27 cellular contexts compared by ENCODE assay signal in the genomic region with DNA sequence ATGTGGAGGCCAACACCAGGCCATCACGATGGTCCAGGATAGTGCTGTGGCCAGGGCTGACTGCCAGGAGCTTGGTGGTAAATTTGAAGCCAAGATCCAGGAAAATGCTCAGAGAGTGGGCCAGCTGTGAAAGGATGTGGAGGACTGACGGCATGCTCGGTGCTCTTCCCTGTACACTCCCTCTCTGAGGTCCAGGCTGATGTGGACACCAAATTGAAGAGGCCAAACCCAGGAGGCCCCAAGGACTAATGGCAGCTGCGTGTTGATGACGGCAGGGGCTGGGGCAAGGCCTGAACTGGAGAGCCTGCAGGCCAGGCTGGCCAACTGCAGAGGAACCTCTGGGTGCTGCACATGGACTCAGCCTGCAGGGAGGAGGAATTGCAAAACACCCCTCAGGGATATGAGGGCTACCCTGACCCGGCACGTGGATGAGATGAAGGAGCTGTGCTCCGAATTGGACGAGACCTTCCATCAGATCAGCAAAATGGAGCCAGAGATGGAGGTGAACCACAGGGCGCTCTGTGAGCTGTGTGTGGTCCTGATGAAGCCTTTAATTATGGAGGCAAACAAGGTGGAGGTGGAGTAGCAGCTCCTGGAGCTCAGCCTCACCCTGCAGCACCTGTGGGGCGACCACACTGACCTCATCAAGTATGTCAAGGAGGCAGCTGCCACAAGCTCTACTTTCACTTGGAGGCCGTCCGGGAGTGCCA. TPM values are rescaled to one million over a fixed set of nuclear protein-coding genes. Genes with fewer than 3 reads are reported as not detected.
DNase-seq lines count a peak whose midpoint lies in the region; ATAC-seq and TF ChIP-seq lines count a peak whose summit lies in the region.
"Had no signal": no experiment of that assay in that cellular context is flagged by ENCODE, and none has a peak within 500 bp of the region (broad histone marks: within the 10 kb centered on the region; RNA-seq: fewer than 3 reads in every experiment).

No MANE protein-coding gene starts in this region.

- no peak overlapping the region for H3K4me3 Mint-ChIP-seq in activated naive CD8-positive, alpha-beta T cell treated with anti-CD3 and anti-CD28 coated beads for 36 hours
- H3K4me3 Mint-ChIP-seq: activated naive CD8-positive, alpha-beta T cell; activated T-helper 17 cell treated with anti-CD3 and anti-CD28 coated beads, Interleukin-2, amount 50 U/mL, for 72 hours; nephron progenitor cell; stimulated activated memory B cell treated with anti-CD40 and anti-IgM and Interleukin-4, amounts not matched to agents 10 μg/mL and 1 μg/mL and 100 μg/mL, for 72 hours had no signal

- H3K27me3 ChIP-seq in H7 (ENCODE audit: control insufficient read depth, insufficient read depth, low read length), result no peaks in the 10 kb centered on the region; the same call in 1 of the 2 replicates
- peaks cover 4% of the 10 kb centered on the region for H3K27me3 ChIP-seq in foreskin keratinocyte
- H3K27me3 ChIP-seq: testis had no signal

- TF ChIP-seq CTCF in foreskin keratinocyte (conservative IDR thresholded peaks at IDR 0.05), result no peak

- no peak overlapping the region for H3K4me3 ChIP-seq in H7 (ENCODE audit: insufficient read depth, low read depth, low read length)
- H3K4me3 ChIP-seq: mucosa of descending colon, SK-N-MC, testis had no signal

- peaks cover 9% of the 10 kb centered on the region for H3K9me3 Mint-ChIP-seq in activated naive CD8-positive, alpha-beta T cell treated with anti-CD3 and anti-CD28 coated beads for 36 hours
- H3K9me3 Mint-ChIP-seq: activated T-helper 17 cell treated with anti-CD3 and anti-CD28 coated beads, Interleukin-2, amount 50 U/mL, for 72 hours had no signal

- no peaks in the 10 kb centered on the region for H3K4me1 Mint-ChIP-seq in activated naive CD8-positive, alpha-beta T cell treated with anti-CD3 and anti-CD28 coated beads for 36 hours
- H3K4me1 Mint-ChIP-seq: activated T-helper 17 cell treated with anti-CD3 and anti-CD28 coated beads, Interleukin-2, amount 50 U/mL, for 72 hours; nephron progenitor cell; stimulated activated memory B cell treated with anti-CD40 and anti-IgM and Interleukin-4, amounts not matched to agents 10 μg/mL and 1 μg/mL and 100 μg/mL, for 72 hours had no signal

- H3K36me3 ChIP-seq in H7 (replicated peaks; ENCODE audit: control insufficient read depth, insufficient read depth, low read length), result no peaks in the 10 kb centered on the region

- H3K4me1 ChIP-seq in foreskin keratinocyte, result peaks cover 10% of the 10 kb centered on the region
- H3K4me1 ChIP-seq: testis had no signal

- no peak overlapping the region for H3K27ac ChIP-seq in foreskin keratinocyte
- H3K27ac ChIP-seq: C4-2B, SK-N-MC, testis had no signal

- no peak for ATAC-seq in foreskin keratinocyte
- ATAC-seq: activated T-helper 17 cell treated with anti-CD3 and anti-CD28 coated beads, Interleukin-2, amount 50 U/mL, for 72 hours; mucosa of descending colon; stimulated activated memory B cell treated with anti-CD40 and anti-IgM and Interleukin-4, amounts not matched to agents 10 μg/mL and 1 μg/mL and 100 μg/mL, for 72 hours had no signal

- DNase-seq in H7, result peak; percentile 30
- peak; percentile 46 for DNase-seq in RPMI8226
- DNase-seq in mesenteric fat pad (ENCODE audit: low spot score), result peak; percentile 55
- DNase-seq in foreskin keratinocyte, result no peak
- DNase-seq in NCI-H187 (lab: John Stamatoyannopoulos, UW), result no peak
- no peak for DNase-seq in activated naive CD8-positive, alpha-beta T cell treated with anti-CD3 and anti-CD28 coated beads for 36 hours
- DNase-seq: ACHN; activated CD4-positive, alpha-beta T cell treated with anti-CD3 and anti-CD28 coated beads for 4 hours; effector CD4-positive, alpha-beta T cell; EL; hippocampal formation; mucosa of descending colon; NCI-H1105; NCI-H2081 treated with DMSO at 0.1 percent for 48 hours; NCI-H446 treated with DMSO at 0.1 percent for 48 hours; nephron progenitor cell; NK-92 treated with Interleukin-12 subunit alpha and Interleukin-12 subunit beta, amount 100 ng/mL, for 24 hours; stimulated activated CD4-positive, alpha-beta T cell treated with anti-CD3 and anti-CD28 coated beads, Interleukin-2, amount 100 ng/mL, for 24 hours; T-helper 2 cell; testis had no signal

- no peak overlapping the region for H3K27ac Mint-ChIP-seq in activated naive CD8-positive, alpha-beta T cell treated with anti-CD3 and anti-CD28 coated beads for 36 hours
- H3K27ac Mint-ChIP-seq: activated naive CD8-positive, alpha-beta T cell; activated T-helper 17 cell treated with anti-CD3 and anti-CD28 coated beads, Interleukin-2, amount 50 U/mL, for 72 hours; nephron progenitor cell; stimulated activated memory B cell treated with anti-CD40 and anti-IgM and Interleukin-4, amounts not matched to agents 10 μg/mL and 1 μg/mL and 100 μg/mL, for 72 hours had no signal

- H3K36me3 Mint-ChIP-seq in activated naive CD8-positive, alpha-beta T cell treated with anti-CD3 and anti-CD28 coated beads for 36 hours, result no peaks in the 10 kb centered on the region
- H3K36me3 Mint-ChIP-seq: activated naive CD8-positive, alpha-beta T cell had no signal

- peaks cover 4% of the 10 kb centered on the region for H3K27me3 Mint-ChIP-seq in activated naive CD8-positive, alpha-beta T cell treated with anti-CD3 and anti-CD28 coated beads for 36 hours
- H3K27me3 Mint-ChIP-seq: activated naive CD8-positive, alpha-beta T cell had no signal

RNA-seq across cellular contexts. Expression of a gene that starts 6.9 kb away (rescaled TPM):
- total RNA-seq in H7 (2014; rRNA removed; shearing (Covaris generic)), result not detected in 2 replicates
- total RNA-seq in mesenteric fat pad (0.29 TPM), foreskin keratinocyte (1.1 and 1.5 TPM in 2 replicates)
- polyA plus RNA-seq in foreskin keratinocyte, result 0.97 and 1.1 TPM in 2 replicates
- total RNA-seq in activated naive CD8-positive, alpha-beta T cell treated with anti-CD3 and anti-CD28 coated beads for 36 hours, result not detected
- total RNA-seq: frontal cortex had no signal

RNA-seq across cellular contexts. Expression of a gene that starts 18.1 kb away (rescaled TPM):
- total RNA-seq in H7 (2014; rRNA removed; shearing (Covaris generic)), result not detected in 2 replicates
- total RNA-seq in mesenteric fat pad, result 0.51 TPM
- total RNA-seq in foreskin keratinocyte, result 1.0 and 1.2 TPM in 2 replicates
- 1.1 and 1.8 TPM in 2 replicates for polyA plus RNA-seq in foreskin keratinocyte
- not detected for total RNA-seq in activated naive CD8-positive, alpha-beta T cell treated with anti-CD3 and anti-CD28 coated beads for 36 hours
- total RNA-seq: activated T-helper 17 cell treated with anti-CD3 and anti-CD28 coated beads, Interleukin-2, amount 50 U/mL, for 72 hours; frontal cortex; skeletal muscle tissue; testis had no signal

RNA-seq across cellular contexts. Expression of a gene that starts 37.0 kb away (rescaled TPM):
- not detected in 2 replicates for total RNA-seq in H7 (2014; rRNA removed; shearing (Covaris generic))
- total RNA-seq in mesenteric fat pad (0.96 TPM), foreskin keratinocyte (8.3 and 10.6 TPM in 2 replicates)
- 9.8 and 9.9 TPM in 2 replicates for polyA plus RNA-seq in foreskin keratinocyte
- under 1 TPM; 0.43 to 0.62 TPM for total RNA-seq in activated naive CD8-positive, alpha-beta T cell treated with anti-CD3 and anti-CD28 coated beads for 36 hours
- total RNA-seq: activated T-helper 17 cell treated with anti-CD3 and anti-CD28 coated beads, Interleukin-2, amount 50 U/mL, for 72 hours; skeletal muscle tissue had no signal

RNA-seq across cellular contexts. Expression of a gene that starts 40.7 kb away (rescaled TPM):
- 13.2 and 17.6 TPM in 2 replicates for total RNA-seq in H7 (2014; rRNA removed; shearing (Covaris generic))
- total RNA-seq in mesenteric fat pad (24.2 TPM), foreskin keratinocyte (42.0 and 42.6 TPM in 2 replicates)
- 15.5 and 18.8 TPM in 2 replicates for polyA plus RNA-seq in foreskin keratinocyte
- total RNA-seq in activated naive CD8-positive, alpha-beta T cell treated with anti-CD3 and anti-CD28 coated beads for 36 hours, result 1 to 10 TPM; 1.8 to 2.1 TPM

RNA-seq across cellular contexts. Expression of a gene that starts 58.9 kb away (rescaled TPM):
- total RNA-seq in H7 (2014; rRNA removed; shearing (Covaris generic)), result 0.28 and 0.33 TPM in 2 replicates
- 0.19 TPM for total RNA-seq in mesenteric fat pad
- 1.9 and 6.4 TPM in 2 replicates for total RNA-seq in foreskin keratinocyte
- 0.93 and 2.9 TPM in 2 replicates for polyA plus RNA-seq in foreskin keratinocyte
- total RNA-seq in activated naive CD8-positive, alpha-beta T cell treated with anti-CD3 and anti-CD28 coated beads for 36 hours, result 1 to 10 TPM; 2.8 to 2.9 TPM
- total RNA-seq: mucosa of descending colon, skeletal muscle tissue had no signal

Comparison
In these comparisons a context has a peak if more than half of its experiments do, and no peak if none do; other contexts are left out.
1. DNase-seq: peak in H7 (single experiment), RPMI8226 (single experiment) and mesenteric fat pad (single experiment); none in foreskin keratinocyte (0 of 2), NCI-H187 (0 of 2) and activated naive CD8-positive, alpha-beta T cell treated with anti-CD3 and anti-CD28 coated beads for 36 hours (single experiment).